In genomic region chr14:73786632-73786941, GRCh38 we compare ENCODE assay signal across 1 cellular context.
TF ChIP-seq lines count a peak whose summit lies in the region.

No MANE protein-coding gene starts in this region.

TF ChIP-seq in GM23338, 12 proteins besides CTCF, POLR2A, EP300 and RAD21 (continued from another document):
- no peak for TF ChIP-seq ZNF462 (CRISPR knock-in tag; IDR thresholded peaks at IDR 0.05)
- TF ChIP-seq ZNF114 (CRISPR knock-in tag; IDR thresholded peaks at IDR 0.05): no peak
